8 cellular contexts compared by ENCODE assay signal in the genomic region with DNA sequence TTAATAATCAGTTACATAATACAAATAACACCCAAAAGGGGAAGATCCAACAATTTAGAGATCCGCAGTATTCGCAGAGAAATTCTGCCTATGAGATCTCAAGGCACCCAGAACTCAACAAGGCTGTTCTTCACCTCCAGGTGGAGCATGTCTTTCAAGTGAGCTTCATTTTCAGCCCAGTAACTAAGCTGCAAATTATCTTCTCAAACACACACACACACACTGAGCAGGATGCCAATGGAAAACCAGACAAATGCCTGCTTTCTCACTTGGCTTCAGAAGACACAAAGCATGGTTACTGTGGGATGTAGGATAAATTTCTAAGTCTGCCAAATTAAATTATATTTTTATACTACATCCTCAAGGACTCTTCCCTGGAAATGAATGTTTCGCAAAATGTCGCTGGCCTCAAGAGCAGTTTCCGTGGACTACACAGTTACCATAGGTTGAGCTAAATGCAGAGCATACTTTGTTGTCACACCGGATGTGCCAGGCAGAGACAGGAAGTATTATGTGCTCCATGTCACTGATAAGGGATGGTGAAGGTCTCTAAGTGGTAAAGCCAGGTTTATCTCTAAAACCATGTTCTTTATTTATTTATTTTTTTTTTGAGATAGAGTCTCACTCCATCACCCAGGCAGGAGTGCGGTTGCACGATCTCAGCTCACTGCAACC. TPM values are rescaled to one million over a fixed set of nuclear protein-coding genes. Genes with fewer than 3 reads are reported as not detected.
DNase-seq lines count a peak whose midpoint lies in the region; ATAC-seq and TF ChIP-seq lines count a peak whose summit lies in the region.

No MANE protein-coding gene starts in this region.

- peaks cover 100% of the 10 kb centered on the region for H3K36me3 Mint-ChIP-seq in activated T-helper 17 cell treated with anti-CD3 and anti-CD28 coated beads, Interleukin-2, amount 50 U/mL, for 72 hours (ENCODE audit: low read depth)

- H3K4me2 ChIP-seq in DOHH2 (ENCODE audit: low read length) = no peak overlapping the region
- no peak overlapping the region for H3K4me2 ChIP-seq in Karpas-422 (ENCODE audit: low read depth, low read length, poor library complexity, severe bottlenecking)

- peaks cover 94% of the 10 kb centered on the region for H3K36me3 ChIP-seq in DOHH2 (ENCODE audit: control insufficient read depth, low read length)
- peaks cover 62% of the 10 kb centered on the region for H3K36me3 ChIP-seq in Karpas-422 (ENCODE audit: insufficient read depth, low read length)

- H3K4me3 Mint-ChIP-seq in activated T-helper 17 cell treated with anti-CD3 and anti-CD28 coated beads, Interleukin-2, amount 50 U/mL, for 72 hours = no peak overlapping the region

- H3K27me3 Mint-ChIP-seq in activated T-helper 17 cell treated with anti-CD3 and anti-CD28 coated beads, Interleukin-2, amount 50 U/mL, for 72 hours = no peaks in the 10 kb centered on the region

- no peaks in the 10 kb centered on the region for H4K20me1 ChIP-seq in DOHH2 (ENCODE audit: control insufficient read depth, insufficient read depth, low read depth, low read length)
- no peaks in the 10 kb centered on the region for H4K20me1 ChIP-seq in Karpas-422 (ENCODE audit: insufficient read depth, low read depth, low read length)

- H3K9ac ChIP-seq in Karpas-422 (ENCODE audit: low read length) = no peak overlapping the region

- H2AFZ ChIP-seq in Karpas-422 (ENCODE audit: low read length) = no peak overlapping the region

- H3K27ac Mint-ChIP-seq in activated T-helper 17 cell treated with anti-CD3 and anti-CD28 coated beads, Interleukin-2, amount 50 U/mL, for 72 hours = peak overlapping the region; percentile 83

- peak; percentile 29 for TF ChIP-seq CTCF in DOHH2 (IDR thresholded peaks at IDR 0.05; ENCODE audit: low read depth, low read length, poor library complexity, severe bottlenecking)

- H3K27ac ChIP-seq in DOHH2 (ENCODE audit: low read depth, low read length) (no peak overlapping the region), Karpas-422 (ENCODE audit: low read length) (no peak overlapping the region), substantia nigra (ENCODE audit: low read depth, low read length, poor library complexity, severe bottlenecking) (no peak overlapping the region)

- H3K9me3 ChIP-seq in DOHH2 (ENCODE audit: control insufficient read depth, insufficient read depth, low read length) (no peaks in the 10 kb centered on the region), Karpas-422 (ENCODE audit: low read length) (no peaks in the 10 kb centered on the region)

- no peaks in the 10 kb centered on the region for H3K4me1 ChIP-seq in DOHH2 (ENCODE audit: control insufficient read depth, low read length)
- no peaks in the 10 kb centered on the region for H3K4me1 ChIP-seq in Karpas-422 (ENCODE audit: low read length)

- peak; percentile 60 for DNase-seq in Karpas-422
- peak; percentile 60 for DNase-seq in iris pigment epithelial cell (ENCODE audit: low read depth)
- no peak for DNase-seq in substantia nigra (lab: John Stamatoyannopoulos, UW)
- DNase-seq in NCI-H146 treated with DMSO at 0.1 percent for 48 hours (lab: John Stamatoyannopoulos, UW; ENCODE audit: unreplicated experiment) = no peak
- no peak for DNase-seq in retina

- H3K4me3 ChIP-seq in DOHH2 (ENCODE audit: low read length) (no peak overlapping the region), Karpas-422 (ENCODE audit: low read length) (no peak overlapping the region)

- no peaks in the 10 kb centered on the region for H3K9me3 Mint-ChIP-seq in activated T-helper 17 cell treated with anti-CD3 and anti-CD28 coated beads, Interleukin-2, amount 50 U/mL, for 72 hours

- peak; percentile 51 for ATAC-seq in activated T-helper 17 cell treated with anti-CD3 and anti-CD28 coated beads, Interleukin-2, amount 50 U/mL, for 72 hours (replicated peaks)
- ATAC-seq in HG03135 (IDR thresholded peaks at IDR 0.05; ENCODE audit: unreplicated experiment) = no peak

- H3K9me2 ChIP-seq in DOHH2 (replicated peaks; ENCODE audit: control insufficient read depth, low read length) = no peaks in the 10 kb centered on the region
- no peaks in the 10 kb centered on the region for H3K9me2 ChIP-seq in Karpas-422 (replicated peaks; ENCODE audit: insufficient read depth, low read length)

- H3F3A ChIP-seq in DOHH2 (ENCODE audit: control insufficient read depth, insufficient read depth) = no peaks in the 10 kb centered on the region

- H3K79me2 ChIP-seq in DOHH2 (ENCODE audit: control insufficient read depth, low read length) = no peaks in the 10 kb centered on the region
- peaks cover 17% of the 10 kb centered on the region for H3K79me2 ChIP-seq in Karpas-422 (ENCODE audit: low read length)

- peaks cover 20% of the 10 kb centered on the region for H3K4me1 Mint-ChIP-seq in activated T-helper 17 cell treated with anti-CD3 and anti-CD28 coated beads, Interleukin-2, amount 50 U/mL, for 72 hours

- H3K27me3 ChIP-seq in DOHH2 (ENCODE audit: control insufficient read depth, low read length) (no peaks in the 10 kb centered on the region), Karpas-422 (ENCODE audit: low read length) (no peaks in the 10 kb centered on the region)

RNA-seq across cellular contexts. Expression of a gene that starts 30.3 kb away (rescaled TPM):
- total RNA-seq in Karpas-422 (2014; rRNA removed; shearing (Covaris generic); ENCODE audit: low replicate concordance) = 135 and 201 TPM in 2 replicates
- 100 to 1,000 TPM; 145 to 195 TPM for total RNA-seq in activated T-helper 17 cell treated with anti-CD3 and anti-CD28 coated beads, Interleukin-2, amount 50 U/mL, for 72 hours

Comparison
In these comparisons a context has a peak if more than half of its experiments do, and no peak if none do; other contexts are left out.
1. DNase-seq: peak in Karpas-422 (single experiment) and iris pigment epithelial cell (single experiment); none in substantia nigra (0 of 49), NCI-H146 treated with DMSO at 0.1 percent for 48 hours (single experiment) and retina (single experiment).